ENCODE assay signal across 8 cellular contexts in the genomic region with DNA sequence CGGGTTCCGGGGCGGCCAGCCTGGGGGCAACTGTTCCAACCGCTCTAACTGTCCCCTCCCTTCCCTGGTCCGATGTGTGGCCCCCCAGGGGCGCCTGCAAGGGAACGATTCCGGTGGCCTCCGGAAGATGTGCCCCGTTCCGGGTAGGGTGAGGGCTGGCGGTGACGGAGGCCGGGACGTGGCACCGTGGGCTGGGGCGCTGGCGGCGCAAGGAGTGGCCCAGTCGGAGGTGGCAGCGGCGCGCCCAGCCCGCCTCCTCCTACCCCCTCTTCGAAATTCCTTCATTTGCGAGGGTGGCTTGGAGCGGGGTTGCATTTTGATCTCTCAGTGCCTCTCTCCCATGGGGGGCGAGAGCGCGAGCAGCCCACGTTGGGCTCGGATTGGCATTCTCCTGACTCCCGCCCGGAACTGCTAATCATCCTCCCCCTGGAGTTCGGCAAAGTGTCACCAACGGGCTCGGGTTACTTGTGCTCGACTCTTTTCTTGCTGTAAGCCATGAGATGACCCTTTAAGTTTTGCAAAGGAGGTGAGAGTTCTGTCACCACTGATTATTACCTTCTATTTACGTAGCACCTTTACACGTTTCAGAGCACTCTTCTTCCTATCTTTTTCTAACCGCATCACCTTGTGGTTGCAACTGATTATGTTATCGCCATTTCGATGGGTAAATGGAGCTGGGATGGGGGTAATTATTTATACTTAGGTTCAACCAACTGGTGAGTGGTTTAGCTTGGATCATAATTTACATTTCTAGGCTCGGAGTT. TPM values are rescaled to one million over a fixed set of nuclear protein-coding genes. Genes with fewer than 3 reads are reported as not detected.
DNase-seq lines count a peak whose midpoint lies in the region; ATAC-seq and TF ChIP-seq lines count a peak whose summit lies in the region.

No MANE protein-coding gene starts in this region.

- peak overlapping the region; percentile 84 for H3K4me2 ChIP-seq in BLaER1

- H3K27me3 ChIP-seq in BLaER1: no peaks in the 10 kb centered on the region
- no peaks in the 10 kb centered on the region for H3K27me3 ChIP-seq in Peyer's patch
- H3K27me3 ChIP-seq in neutrophil: no peaks in the 10 kb centered on the region
- H3K27me3 ChIP-seq in suprapubic skin: no peaks in the 10 kb centered on the region

- peaks cover 33% of the 10 kb centered on the region for H3K4me1 ChIP-seq in BLaER1
- H3K4me1 ChIP-seq in Peyer's patch: peaks cover 0 to 5% (median 2%) of the 10 kb centered on the region in 4 donors
- peaks cover 32 to 51% of the 10 kb centered on the region in 2 experiments for H3K4me1 ChIP-seq in neutrophil (ENCODE audit: control insufficient read depth in 1 of 2, insufficient read depth in 1 of 2, low read depth in 1 of 2, low read length in 1 of 2)
- peaks cover 35% of the 10 kb centered on the region for H3K4me1 ChIP-seq in suprapubic skin

- TF ChIP-seq CTCF in Peyer's patch (IDR thresholded peaks at IDR 0.05) (peak in 3 of 6 experiments; percentile 21 to 52 (median 43)), neutrophil (IDR thresholded peaks at IDR 0.05) (no peak), suprapubic skin (IDR thresholded peaks at IDR 0.05) (no peak)

- H3K36me3 ChIP-seq in BLaER1: peaks cover 33% of the 10 kb centered on the region
- peaks cover 0 to 16% (median 0%) of the 10 kb centered on the region in 3 donors for H3K36me3 ChIP-seq in Peyer's patch
- H3K36me3 ChIP-seq in neutrophil: peaks cover 40% of the 10 kb centered on the region
- H3K36me3 ChIP-seq in suprapubic skin: peaks cover 6% of the 10 kb centered on the region

- ATAC-seq in HG03457 (IDR thresholded peaks at IDR 0.05; ENCODE audit: unreplicated experiment): peak; percentile 41

- peak overlapping the region; percentile 96 for H3K4me3 ChIP-seq in BLaER1
- peak overlapping the region; percentile 65 to 96 (median 82) for H3K4me3 ChIP-seq in Peyer's patch
- peak overlapping the region; percentile 88 to 92 for H3K4me3 ChIP-seq in neutrophil (ENCODE audit: low read depth in 1 of 2, low read length in 1 of 2)
- H3K4me3 ChIP-seq in suprapubic skin: peak overlapping the region; percentile 79

- peak; percentile 27 for DNase-seq in GM19240 (ENCODE audit: insufficient read length, low spot score)
- peak; percentile 42 to 85 (median 76) for DNase-seq in Peyer's patch
- DNase-seq in activated gamma-delta T cell treated with Interleukin-2 at 50 U/mL for 16 hours: peak; percentile 53
- DNase-seq in foreskin melanocyte: peak; percentile 48
- peak; percentile 85 to 90 for DNase-seq in suprapubic skin (ENCODE audit: low spot score in 2 of 2)

- H3K9me3 ChIP-seq in BLaER1: no peaks in the 10 kb centered on the region
- no peaks in the 10 kb centered on the region for H3K9me3 ChIP-seq in Peyer's patch
- H3K9me3 ChIP-seq in neutrophil: no peaks in the 10 kb centered on the region
- H3K9me3 ChIP-seq in suprapubic skin: no peaks in the 10 kb centered on the region

- TF ChIP-seq POLR2A in Peyer's patch (IDR thresholded peaks at IDR 0.05) (no peak), suprapubic skin (IDR thresholded peaks at IDR 0.05) (no peak)

- peaks cover 56% of the 10 kb centered on the region for H4K20me1 ChIP-seq in BLaER1

- under 1% methylated on average over 32 of the region's 44 CpGs for WGBS in suprapubic skin

- TF ChIP-seq EP300 in suprapubic skin (IDR thresholded peaks at IDR 0.05): no peak

- H3K9ac ChIP-seq in BLaER1: peak overlapping the region; percentile 96

- H3K27ac ChIP-seq in BLaER1: peak overlapping the region; percentile 94
- H3K27ac ChIP-seq in Peyer's patch: peak overlapping the region; percentile 93 to 100 (median 98)
- peak overlapping the region; percentile 99 for H3K27ac ChIP-seq in neutrophil
- peak overlapping the region; percentile 100 for H3K27ac ChIP-seq in suprapubic skin

RNA-seq across cellular contexts. Expression of gene NDEL1, which starts 0.7 kb away (rescaled TPM):
- total RNA-seq in Peyer's patch (100 to 1,000 TPM in 2 of 4 donors, 10 to 100 TPM in 2; 70.4 to 125 (median 99.9) TPM), suprapubic skin (100 to 1,000 TPM; 172 to 237 (median 230) TPM)

RNA-seq across cellular contexts. Expression of gene RNF222, which starts 38.7 kb away (rescaled TPM):
- total RNA-seq in Peyer's patch (not detected), suprapubic skin (10 to 100 TPM in 2 of 4 donors, 1 to 10 TPM in 2; 4.1 to 17.5 (median 8.2) TPM)

RNA-seq across cellular contexts. Expression of gene RPL26, which starts 53.4 kb away (rescaled TPM):
- total RNA-seq in Peyer's patch (1,000 to 10,000 TPM in 2 of 4 donors, 100 to 1,000 TPM in 2; 851 to 2,184 (median 1,124) TPM), suprapubic skin (1,000 to 10,000 TPM; 2,419 to 4,673 (median 3,203) TPM)

Comparison
In these comparisons a context has a peak if more than half of its experiments do, and no peak if none do; other contexts are left out.
1. Peak in every context shown above with its lines: DNase-seq, ATAC-seq, H3K4me3 ChIP-seq and H3K27ac ChIP-seq.
2. DNase-seq: peak in every context shown above with its lines; median percentile 88 in suprapubic skin; 76 in Peyer's patch; 53 in activated gamma-delta T cell treated with Interleukin-2 at 50 U/mL for 16 hours; 48 in foreskin melanocyte; 27 in GM19240.
3. RNA of gene RNF222, which starts 38.7 kb away (total RNA-seq): 4.1 to 17.5 TPM in suprapubic skin; not detected in Peyer's patch; every median in the first group is over 4 times any median in the second.